Comparison of ENCODE assay signal across 8 cellular contexts in genomic region chr19:1133471-1133929, GRCh38. TPM values are rescaled to one million over a fixed set of nuclear protein-coding genes. Genes with fewer than 3 reads are reported as not detected.
DNase-seq lines count a peak whose midpoint lies in the region; ATAC-seq and TF ChIP-seq lines count a peak whose summit lies in the region.

No MANE protein-coding gene starts in this region.

- no peak for TF ChIP-seq CTCF in endothelial cell (IDR thresholded peaks at IDR 0.05; ENCODE audit: unreplicated experiment)

- no peaks in the 10 kb centered on the region for H3K9me3 Mint-ChIP-seq in endothelial cell (ENCODE audit: unreplicated experiment)

- no peaks in the 10 kb centered on the region for H3K36me3 Mint-ChIP-seq in endothelial cell (ENCODE audit: low read depth, unreplicated experiment)

- peaks cover 6% of the 10 kb centered on the region for H3K4me1 Mint-ChIP-seq in endothelial cell (ENCODE audit: unreplicated experiment)

- H3K27ac Mint-ChIP-seq in endothelial cell (ENCODE audit: unreplicated experiment): no peak overlapping the region

- TF ChIP-seq POLR2A in GM18526 (IDR thresholded peaks at IDR 0.05; ENCODE audit: extremely low read depth, insufficient read length): peak; percentile 57
- TF ChIP-seq POLR2A in erythroblast (IDR thresholded peaks at IDR 0.05; ENCODE audit: low read length): no peak

- peaks cover 4% of the 10 kb centered on the region for H3K27me3 Mint-ChIP-seq in endothelial cell (ENCODE audit: unreplicated experiment)

- DNase-seq in activated CD4-positive, alpha-beta T cell treated with anti-CD3 and anti-CD28 coated beads, Interleukin-2, amount 50 U/mL, for 1 hour: peak; percentile 73
- peak; percentile 33 to 45 for DNase-seq in erythroblast (lab: John Stamatoyannopoulos, UW)
- DNase-seq in stimulated activated CD4-positive, alpha-beta T cell treated with anti-CD3 and anti-CD28 coated beads, Interleukin-1b, Interleukin-23, amount 100 ng/mL, for 24 hours (ENCODE audit: low read depth in 4 of 4, low spot score in 1 of 4): peak in 3 of 4 experiments; percentile 54 to 73 (median 58)
- no peak for DNase-seq in endothelial cell (ENCODE audit: low spot score)
- no peak for DNase-seq in NCI-H69 (lab: John Stamatoyannopoulos, UW)
- DNase-seq in pons (ENCODE audit: low spot score): no peak

- H3K4me3 Mint-ChIP-seq in endothelial cell (ENCODE audit: unreplicated experiment): no peak overlapping the region

- ATAC-seq in HG03571 (IDR thresholded peaks at IDR 0.05; ENCODE audit: unreplicated experiment): peak; percentile 39

RNA-seq across cellular contexts. Expression of gene GPX4, which starts 29.7 kb away (rescaled TPM):
- total RNA-seq in endothelial cell (ENCODE audit: unreplicated experiment): 330 TPM

RNA-seq across cellular contexts. Expression of gene POLR2E, which starts 38.3 kb away (rescaled TPM):
- 166 TPM for total RNA-seq in endothelial cell (ENCODE audit: unreplicated experiment)

RNA-seq across cellular contexts. Expression of gene SBNO2, which starts 40.6 kb away (rescaled TPM):
- 46.4 TPM for total RNA-seq in endothelial cell (ENCODE audit: unreplicated experiment)

Comparison
In these comparisons a context has a peak if more than half of its experiments do, and no peak if none do; other contexts are left out.
1. DNase-seq: peak in activated CD4-positive, alpha-beta T cell treated with anti-CD3 and anti-CD28 coated beads, Interleukin-2, amount 50 U/mL, for 1 hour (single experiment), erythroblast (2 of 2) and stimulated activated CD4-positive, alpha-beta T cell treated with anti-CD3 and anti-CD28 coated beads, Interleukin-1b, Interleukin-23, amount 100 ng/mL, for 24 hours (3 of 4); none in endothelial cell (single experiment), NCI-H69 (single experiment) and pons (single experiment).